Comparison of ENCODE assay signal across 1 cellular context in the genomic region with DNA sequence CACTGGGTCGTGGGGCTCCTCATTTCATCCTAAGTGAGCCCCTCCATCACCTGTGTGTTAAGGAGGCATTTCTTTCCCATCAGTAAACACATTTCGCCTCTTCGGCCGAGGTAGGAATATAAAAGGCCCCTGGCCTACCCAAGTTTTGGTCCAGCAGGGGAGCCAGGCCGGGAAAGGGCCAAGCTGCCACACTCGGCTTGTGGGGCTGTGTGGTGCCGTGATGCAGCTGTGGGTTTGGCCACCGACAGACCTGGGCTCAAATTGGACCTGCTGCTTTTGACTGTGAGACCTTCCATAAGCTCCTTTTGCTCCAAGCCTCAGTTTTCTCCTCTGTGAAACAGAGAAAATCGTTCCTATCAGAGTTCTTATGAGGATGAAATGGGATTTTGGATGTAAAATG.
TF ChIP-seq lines count a peak whose summit lies in the region.

No MANE protein-coding gene starts in this region.

TF ChIP-seq in HCT116, 20 proteins besides CTCF, POLR2A, EP300 and RAD21 (continued from another document):
- TF ChIP-seq, protein P1, sequence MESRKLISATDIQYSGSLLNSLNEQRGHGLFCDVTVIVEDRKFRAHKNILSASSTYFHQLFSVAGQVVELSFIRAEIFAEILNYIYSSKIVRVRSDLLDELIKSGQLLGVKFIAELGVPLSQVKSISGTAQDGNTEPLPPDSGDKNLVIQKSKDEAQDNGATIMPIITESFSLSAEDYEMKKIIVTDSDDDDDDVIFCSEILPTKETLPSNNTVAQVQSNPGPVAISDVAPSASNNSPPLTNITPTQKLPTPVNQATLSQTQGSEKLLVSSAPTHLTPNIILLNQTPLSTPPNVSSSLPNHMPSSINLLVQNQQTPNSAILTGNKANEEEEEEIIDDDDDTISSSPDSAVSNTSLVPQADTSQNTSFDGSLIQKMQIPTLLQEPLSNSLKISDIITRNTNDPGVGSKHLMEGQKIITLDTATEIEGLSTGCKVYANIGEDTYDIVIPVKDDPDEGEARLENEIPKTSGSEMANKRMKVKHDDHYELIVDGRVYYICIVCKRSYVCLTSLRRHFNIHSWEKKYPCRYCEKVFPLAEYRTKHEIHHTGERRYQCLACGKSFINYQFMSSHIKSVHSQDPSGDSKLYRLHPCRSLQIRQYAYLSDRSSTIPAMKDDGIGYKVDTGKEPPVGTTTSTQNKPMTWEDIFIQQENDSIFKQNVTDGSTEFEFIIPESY (IDR thresholded peaks at IDR 0.05; ENCODE audit: extremely low read depth, insufficient replicate concordance, low read length): no peak
- TF ChIP-seq FOSL1 (IDR thresholded peaks at IDR 0.05; ENCODE audit: low read depth): no peak
- no peak for TF ChIP-seq ZFX (IDR thresholded peaks at IDR 0.05)
- no peak for TF ChIP-seq SRF (IDR thresholded peaks at IDR 0.05; ENCODE audit: low read depth)
- no peak for TF ChIP-seq POLR2AphosphoS5 (IDR thresholded peaks at IDR 0.05; ENCODE audit: low read depth, low read length)
- TF ChIP-seq EZH2phosphoT487 (IDR thresholded peaks at IDR 0.05; ENCODE audit: borderline replicate concordance): no peak
- TF ChIP-seq CEBPB (IDR thresholded peaks at IDR 0.05; ENCODE audit: low read depth): no peak
TF ChIP-seq in HCT116: peak in this region for 0.
